1 cellular context compared by ENCODE assay signal in the genomic region with DNA sequence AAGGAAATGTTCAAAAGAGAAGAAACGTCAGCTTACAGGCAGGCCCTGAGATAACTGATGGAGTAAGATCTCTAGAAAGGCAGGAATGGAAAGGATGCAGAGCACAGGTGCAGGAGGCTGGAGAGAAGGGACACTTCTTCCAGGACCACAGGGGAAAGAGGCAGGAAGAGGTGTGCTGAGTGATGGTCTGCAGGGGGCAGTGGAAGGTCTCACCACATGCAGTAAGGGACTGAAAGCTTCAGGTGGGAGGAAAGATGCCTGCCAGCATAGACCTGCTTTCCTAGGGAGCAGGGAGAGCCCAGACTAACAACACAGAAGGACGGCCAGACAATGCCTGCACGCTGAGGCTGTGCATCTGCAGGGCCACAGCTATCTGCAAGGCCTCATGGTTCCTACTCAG.
TF ChIP-seq lines count a peak whose summit lies in the region.

No MANE protein-coding gene starts in this region.

TF ChIP-seq in GM23338, 12 proteins besides CTCF, POLR2A, EP300 and RAD21 (continued from another document):
- TF ChIP-seq, protein P1, sequence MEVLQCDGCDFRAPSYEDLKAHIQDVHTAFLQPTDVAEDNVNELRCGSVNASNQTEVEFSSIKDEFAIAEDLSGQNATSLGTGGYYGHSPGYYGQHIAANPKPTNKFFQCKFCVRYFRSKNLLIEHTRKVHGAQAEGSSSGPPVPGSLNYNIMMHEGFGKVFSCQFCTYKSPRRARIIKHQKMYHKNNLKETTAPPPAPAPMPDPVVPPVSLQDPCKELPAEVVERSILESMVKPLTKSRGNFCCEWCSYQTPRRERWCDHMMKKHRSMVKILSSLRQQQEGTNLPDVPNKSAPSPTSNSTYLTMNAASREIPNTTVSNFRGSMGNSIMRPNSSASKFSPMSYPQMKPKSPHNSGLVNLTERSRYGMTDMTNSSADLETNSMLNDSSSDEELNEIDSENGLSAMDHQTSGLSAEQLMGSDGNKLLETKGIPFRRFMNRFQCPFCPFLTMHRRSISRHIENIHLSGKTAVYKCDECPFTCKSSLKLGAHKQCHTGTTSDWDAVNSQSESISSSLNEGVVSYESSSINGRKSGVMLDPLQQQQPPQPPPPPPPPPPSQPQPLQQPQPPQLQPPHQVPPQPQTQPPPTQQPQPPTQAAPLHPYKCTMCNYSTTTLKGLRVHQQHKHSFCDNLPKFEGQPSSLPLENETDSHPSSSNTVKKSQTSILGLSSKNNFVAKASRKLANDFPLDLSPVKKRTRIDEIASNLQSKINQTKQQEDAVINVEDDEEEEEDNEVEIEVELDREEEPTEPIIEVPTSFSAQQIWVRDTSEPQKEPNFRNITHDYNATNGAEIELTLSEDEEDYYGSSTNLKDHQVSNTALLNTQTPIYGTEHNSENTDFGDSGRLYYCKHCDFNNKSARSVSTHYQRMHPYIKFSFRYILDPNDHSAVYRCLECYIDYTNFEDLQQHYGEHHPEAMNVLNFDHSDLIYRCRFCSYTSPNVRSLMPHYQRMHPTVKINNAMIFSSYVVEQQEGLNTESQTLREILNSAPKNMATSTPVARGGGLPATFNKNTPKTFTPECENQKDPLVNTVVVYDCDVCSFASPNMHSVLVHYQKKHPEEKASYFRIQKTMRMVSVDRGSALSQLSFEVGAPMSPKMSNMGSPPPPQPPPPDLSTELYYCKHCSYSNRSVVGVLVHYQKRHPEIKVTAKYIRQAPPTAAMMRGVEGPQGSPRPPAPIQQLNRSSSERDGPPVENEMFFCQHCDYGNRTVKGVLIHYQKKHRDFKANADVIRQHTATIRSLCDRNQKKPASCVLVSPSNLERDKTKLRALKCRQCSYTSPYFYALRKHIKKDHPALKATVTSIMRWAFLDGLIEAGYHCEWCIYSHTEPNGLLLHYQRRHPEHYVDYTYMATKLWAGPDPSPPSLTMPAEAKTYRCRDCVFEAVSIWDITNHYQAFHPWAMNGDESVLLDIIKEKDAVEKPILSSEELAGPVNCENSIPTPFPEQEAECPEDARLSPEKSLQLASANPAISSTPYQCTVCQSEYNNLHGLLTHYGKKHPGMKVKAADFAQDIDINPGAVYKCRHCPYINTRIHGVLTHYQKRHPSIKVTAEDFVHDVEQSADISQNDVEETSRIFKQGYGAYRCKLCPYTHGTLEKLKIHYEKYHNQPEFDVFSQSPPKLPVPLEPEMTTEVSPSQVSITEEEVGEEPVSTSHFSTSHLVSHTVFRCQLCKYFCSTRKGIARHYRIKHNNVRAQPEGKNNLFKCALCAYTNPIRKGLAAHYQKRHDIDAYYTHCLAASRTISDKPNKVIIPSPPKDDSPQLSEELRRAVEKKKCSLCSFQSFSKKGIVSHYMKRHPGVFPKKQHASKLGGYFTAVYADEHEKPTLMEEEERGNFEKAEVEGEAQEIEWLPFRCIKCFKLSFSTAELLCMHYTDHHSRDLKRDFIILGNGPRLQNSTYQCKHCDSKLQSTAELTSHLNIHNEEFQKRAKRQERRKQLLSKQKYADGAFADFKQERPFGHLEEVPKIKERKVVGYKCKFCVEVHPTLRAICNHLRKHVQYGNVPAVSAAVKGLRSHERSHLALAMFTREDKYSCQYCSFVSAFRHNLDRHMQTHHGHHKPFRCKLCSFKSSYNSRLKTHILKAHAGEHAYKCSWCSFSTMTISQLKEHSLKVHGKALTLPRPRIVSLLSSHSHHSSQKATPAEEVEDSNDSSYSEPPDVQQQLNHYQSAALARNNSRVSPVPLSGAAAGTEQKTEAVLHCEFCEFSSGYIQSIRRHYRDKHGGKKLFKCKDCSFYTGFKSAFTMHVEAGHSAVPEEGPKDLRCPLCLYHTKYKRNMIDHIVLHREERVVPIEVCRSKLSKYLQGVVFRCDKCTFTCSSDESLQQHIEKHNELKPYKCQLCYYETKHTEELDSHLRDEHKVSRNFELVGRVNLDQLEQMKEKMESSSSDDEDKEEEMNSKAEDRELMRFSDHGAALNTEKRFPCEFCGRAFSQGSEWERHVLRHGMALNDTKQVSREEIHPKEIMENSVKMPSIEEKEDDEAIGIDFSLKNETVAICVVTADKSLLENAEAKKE (CRISPR knock-in tag; IDR thresholded peaks at IDR 0.05), result no peak
- TF ChIP-seq, protein P2, sequence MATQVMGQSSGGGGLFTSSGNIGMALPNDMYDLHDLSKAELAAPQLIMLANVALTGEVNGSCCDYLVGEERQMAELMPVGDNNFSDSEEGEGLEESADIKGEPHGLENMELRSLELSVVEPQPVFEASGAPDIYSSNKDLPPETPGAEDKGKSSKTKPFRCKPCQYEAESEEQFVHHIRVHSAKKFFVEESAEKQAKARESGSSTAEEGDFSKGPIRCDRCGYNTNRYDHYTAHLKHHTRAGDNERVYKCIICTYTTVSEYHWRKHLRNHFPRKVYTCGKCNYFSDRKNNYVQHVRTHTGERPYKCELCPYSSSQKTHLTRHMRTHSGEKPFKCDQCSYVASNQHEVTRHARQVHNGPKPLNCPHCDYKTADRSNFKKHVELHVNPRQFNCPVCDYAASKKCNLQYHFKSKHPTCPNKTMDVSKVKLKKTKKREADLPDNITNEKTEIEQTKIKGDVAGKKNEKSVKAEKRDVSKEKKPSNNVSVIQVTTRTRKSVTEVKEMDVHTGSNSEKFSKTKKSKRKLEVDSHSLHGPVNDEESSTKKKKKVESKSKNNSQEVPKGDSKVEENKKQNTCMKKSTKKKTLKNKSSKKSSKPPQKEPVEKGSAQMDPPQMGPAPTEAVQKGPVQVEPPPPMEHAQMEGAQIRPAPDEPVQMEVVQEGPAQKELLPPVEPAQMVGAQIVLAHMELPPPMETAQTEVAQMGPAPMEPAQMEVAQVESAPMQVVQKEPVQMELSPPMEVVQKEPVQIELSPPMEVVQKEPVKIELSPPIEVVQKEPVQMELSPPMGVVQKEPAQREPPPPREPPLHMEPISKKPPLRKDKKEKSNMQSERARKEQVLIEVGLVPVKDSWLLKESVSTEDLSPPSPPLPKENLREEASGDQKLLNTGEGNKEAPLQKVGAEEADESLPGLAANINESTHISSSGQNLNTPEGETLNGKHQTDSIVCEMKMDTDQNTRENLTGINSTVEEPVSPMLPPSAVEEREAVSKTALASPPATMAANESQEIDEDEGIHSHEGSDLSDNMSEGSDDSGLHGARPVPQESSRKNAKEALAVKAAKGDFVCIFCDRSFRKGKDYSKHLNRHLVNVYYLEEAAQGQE (IDR thresholded peaks at IDR 0.05; ENCODE audit: unreplicated experiment), result no peak
- TF ChIP-seq, protein P3, sequence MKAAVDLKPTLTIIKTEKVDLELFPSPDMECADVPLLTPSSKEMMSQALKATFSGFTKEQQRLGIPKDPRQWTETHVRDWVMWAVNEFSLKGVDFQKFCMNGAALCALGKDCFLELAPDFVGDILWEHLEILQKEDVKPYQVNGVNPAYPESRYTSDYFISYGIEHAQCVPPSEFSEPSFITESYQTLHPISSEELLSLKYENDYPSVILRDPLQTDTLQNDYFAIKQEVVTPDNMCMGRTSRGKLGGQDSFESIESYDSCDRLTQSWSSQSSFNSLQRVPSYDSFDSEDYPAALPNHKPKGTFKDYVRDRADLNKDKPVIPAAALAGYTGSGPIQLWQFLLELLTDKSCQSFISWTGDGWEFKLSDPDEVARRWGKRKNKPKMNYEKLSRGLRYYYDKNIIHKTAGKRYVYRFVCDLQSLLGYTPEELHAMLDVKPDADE (IDR thresholded peaks at IDR 0.05), result no peak
- TF ChIP-seq ZNF331 (CRISPR knock-in tag; IDR thresholded peaks at IDR 0.05; ENCODE audit: low read depth), result no peak
- TF ChIP-seq ZNF114 (CRISPR knock-in tag; IDR thresholded peaks at IDR 0.05), result no peak
